Comparison of ENCODE assay signal across 9 cellular contexts in genomic region chr16:2720063-2720455, GRCh38. TPM values are rescaled to one million over a fixed set of nuclear protein-coding genes. Genes with fewer than 3 reads are reported as not detected.
DNase-seq lines count a peak whose midpoint lies in the region; ATAC-seq and TF ChIP-seq lines count a peak whose summit lies in the region.
"Had no signal": no experiment of that assay in that cellular context is flagged by ENCODE, and none has a peak within 500 bp of the region (broad histone marks: within the 10 kb centered on the region; RNA-seq: fewer than 3 reads in every experiment).

TSS of gene PRSS27 (minus strand) at chr16:2720224. CDS start at chr16:2720160, 64 bp downstream.

- peak within 1 kb of the TSS; percentile 67 for H3K4me3 Mint-ChIP-seq in activated CD8-positive, alpha-beta memory T cell treated with anti-CD3 and anti-CD28 coated beads, Interleukin-2, amount 10 ng/mL, durations not matched to agents 7 days and 5 days

- peak within 1 kb of the TSS; percentile 80 for H3K27ac Mint-ChIP-seq in activated CD8-positive, alpha-beta memory T cell treated with anti-CD3 and anti-CD28 coated beads, Interleukin-2, amount 10 ng/mL, durations not matched to agents 7 days and 5 days

- CTCF ChIA-PET in activated CD8-positive, alpha-beta memory T cell treated with anti-CD3 and anti-CD28 coated beads, Interleukin-2, amount 10 ng/mL, durations not matched to agents 7 days and 5 days (lab: Charles Lee), result interaction anchor here (1.1 kb wide), 1 partner anchor 31 kb away, joined by 4 read pairs; no protein-coding TSS in a partner anchor

- no peaks in the 10 kb centered on the region for H3K36me3 Mint-ChIP-seq in activated CD8-positive, alpha-beta memory T cell treated with anti-CD3 and anti-CD28 coated beads, Interleukin-2, amount 10 ng/mL, durations not matched to agents 7 days and 5 days

- peak within 1 kb of the TSS; percentile 57 to 75 for H3K27ac ChIP-seq in ascending aorta
- peak within 1 kb of the TSS in 2 of 3 donors; percentile 12 to 63 for H3K27ac ChIP-seq in right lobe of liver
- H3K27ac ChIP-seq in thoracic aorta, result peak within 1 kb of the TSS in 1 of 2 donors; percentile 57

- ATAC-seq in activated CD8-positive, alpha-beta memory T cell treated with anti-CD3 and anti-CD28 coated beads, Interleukin-2, amount 10 ng/mL, durations not matched to agents 7 days and 5 days, result no peak
- no peak for ATAC-seq in right lobe of liver
- ATAC-seq in thoracic aorta (ENCODE audit: insufficient number of reproducible peaks, low FRiP score, low read depth), result no peak
- ATAC-seq in GM18867 (IDR thresholded peaks at IDR 0.05; ENCODE audit: unreplicated experiment), result no peak

- no peaks in the 10 kb centered on the region for H3K27me3 ChIP-seq in ascending aorta
- no peaks in the 10 kb centered on the region for H3K27me3 ChIP-seq in right lobe of liver
- H3K27me3 ChIP-seq in thoracic aorta (replicated peaks; ENCODE audit: insufficient read depth), result no peaks in the 10 kb centered on the region

- no peak for TF ChIP-seq POLR2A in right lobe of liver (IDR thresholded peaks at IDR 0.05)

- H3K9me3 Mint-ChIP-seq in activated CD8-positive, alpha-beta memory T cell treated with anti-CD3 and anti-CD28 coated beads, Interleukin-2, amount 10 ng/mL, durations not matched to agents 7 days and 5 days (ENCODE audit: low read depth), result no peaks in the 10 kb centered on the region

- WGBS in right lobe of liver (ENCODE audit: insufficient coverage, low coverage, low lambda C conversion rate, missing lambda C conversion rate), result 95% methylated on average over 4 of the region's 27 CpGs

- H3K4me1 Mint-ChIP-seq in activated CD8-positive, alpha-beta memory T cell treated with anti-CD3 and anti-CD28 coated beads, Interleukin-2, amount 10 ng/mL, durations not matched to agents 7 days and 5 days, result peaks cover 12% of the 10 kb centered on the region

- TF ChIP-seq CTCF in ascending aorta (IDR thresholded peaks at IDR 0.05) (no peak), right lobe of liver (IDR thresholded peaks at IDR 0.05) (no peak), thoracic aorta (IDR thresholded peaks at IDR 0.05) (no peak)

- H3K9me3 ChIP-seq in ascending aorta (no peaks in the 10 kb centered on the region), right lobe of liver (no peaks in the 10 kb centered on the region), thoracic aorta (no peaks in the 10 kb centered on the region)

- H3K4me3 ChIP-seq in ascending aorta, result peak within 1 kb of the TSS; percentile 79 to 80
- H3K4me3 ChIP-seq in right lobe of liver, result peak within 1 kb of the TSS; percentile 54 to 68 (median 55)
- peak within 1 kb of the TSS; percentile 96 for H3K4me3 ChIP-seq in thoracic aorta

- H3K36me3 ChIP-seq in ascending aorta, result no peaks in the 10 kb centered on the region
- H3K36me3 ChIP-seq in right lobe of liver, result no peaks in the 10 kb centered on the region
- no peaks in the 10 kb centered on the region for H3K36me3 ChIP-seq in thoracic aorta

- H3K4me1 ChIP-seq in ascending aorta (peaks cover 0 to 8% of the 10 kb centered on the region in 2 donors), right lobe of liver (peaks cover 0 to 29% (median 6%) of the 10 kb centered on the region in 4 donors), thoracic aorta (ENCODE audit: control insufficient read depth in 1 of 2, low read depth in 2 of 2) (peaks cover 0 to 11% of the 10 kb centered on the region in 2 donors)

- intact Hi-C loops in ascending aorta (cut with DNase I), result loop anchor here (2.0 kb wide), 1 partner anchor 37 kb away; the partner anchor contains the start of gene KCTD5
- intact Hi-C loops in right lobe of liver (cut with DNase I), result no loop called here

- DNase-seq in activated CD8-positive, alpha-beta memory T cell treated with anti-CD3 and anti-CD28 coated beads, Interleukin-2, amount 10 ng/mL, durations not matched to agents 7 days and 5 days, result no peak
- DNase-seq in activated CD8-positive, alpha-beta memory T cell treated with anti-CD3 and anti-CD28 coated beads, Interleukin-2, amount 50 U/mL, for 48 hours, result no peak
- DNase-seq in ascending aorta (ENCODE audit: low spot score in 2 of 2) (no peak), right lobe of liver (peak in 1 of 3 donors; percentile 21), thoracic aorta (ENCODE audit: low spot score) (no peak), COR-L47 (lab: John Stamatoyannopoulos, UW) (no peak), NCI-H2196 treated with DMSO at 0.1 percent for 48 hours (lab: John Stamatoyannopoulos, UW; ENCODE audit: unreplicated experiment) (no peak)

- peaks cover 9% of the 10 kb centered on the region for H3K27me3 Mint-ChIP-seq in activated CD8-positive, alpha-beta memory T cell treated with anti-CD3 and anti-CD28 coated beads, Interleukin-2, amount 10 ng/mL, durations not matched to agents 7 days and 5 days

RNA-seq across cellular contexts. Expression of gene PRSS27, which starts in this region (rescaled TPM):
- 1 to 10 TPM; 1.2 to 1.7 TPM for total RNA-seq in activated CD8-positive, alpha-beta memory T cell treated with anti-CD3 and anti-CD28 coated beads, Interleukin-2, amount 10 ng/mL, durations not matched to agents 7 days and 5 days
- total RNA-seq in ascending aorta (not detected), right lobe of liver (under 1 TPM in 4 of 6 experiments, not detected in 2; 0.13 to 0.98 (median 0.49) TPM), thoracic aorta (1 to 10 TPM; 4.4 to 8.7 TPM)
- total RNA-seq: HT1080 had no signal
